9 cellular contexts compared by ENCODE assay signal in the genomic region with DNA sequence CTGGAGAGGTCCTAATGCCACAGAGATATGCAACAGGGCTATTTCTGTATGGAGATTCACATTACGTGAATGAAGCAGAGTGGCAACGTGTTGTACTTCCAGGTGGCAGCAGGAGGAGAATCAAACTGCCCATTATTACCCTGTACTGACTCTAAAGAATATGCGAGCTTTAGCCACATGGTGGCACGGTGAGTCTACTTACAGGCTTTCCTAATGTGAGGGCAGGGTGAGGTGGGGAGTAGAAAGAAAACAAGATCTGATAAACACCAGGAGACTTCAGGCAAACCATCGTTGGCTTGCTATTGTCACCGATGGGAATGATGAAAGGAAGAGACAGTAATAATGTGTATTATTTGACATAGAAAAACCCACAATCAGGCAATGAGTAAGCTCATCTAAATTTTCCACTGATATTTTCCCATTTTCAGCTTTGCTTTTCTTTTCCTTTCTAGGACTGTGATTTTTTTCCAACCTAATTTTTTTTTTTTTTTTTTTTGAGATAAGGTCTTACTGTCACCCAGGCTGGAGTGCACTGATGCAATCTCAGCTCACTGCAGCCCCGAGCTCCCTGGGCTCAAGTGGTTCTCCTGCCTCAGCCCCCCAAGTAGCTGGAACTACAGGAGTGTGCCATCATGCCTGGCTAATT.
DNase-seq lines count a peak whose midpoint lies in the region; ATAC-seq, FAIRE-seq and TF ChIP-seq lines count a peak whose summit lies in the region.
"Had no signal": no experiment of that assay in that cellular context is flagged by ENCODE, and none has a peak within 500 bp of the region (broad histone marks: within the 10 kb centered on the region; RNA-seq: fewer than 3 reads in every experiment).

No MANE protein-coding gene starts in this region.

- peak overlapping the region in 1 of 2 donors; percentile 14 for H3K27ac ChIP-seq in liver (ENCODE audit: low read depth in 1 of 2, low read length in 2 of 2)
- H3K27ac ChIP-seq: SK-N-MC had no signal

- no peaks in the 10 kb centered on the region for H3K9me3 ChIP-seq in liver (ENCODE audit: control insufficient read depth in 4 of 4, low read length in 3 of 4)

- DNase-seq in CD1c-positive myeloid dendritic cell (ENCODE audit: extremely low spot score): peak; percentile 72
- peak; percentile 50 for DNase-seq in GM19239 (ENCODE audit: insufficient read length, low spot score)
- peak; percentile 59 to 77 for DNase-seq in NCI-H446 (lab: John Stamatoyannopoulos, UW)
- peak; percentile 33 for DNase-seq in activated CD4-positive, CD25-positive, alpha-beta regulatory T cell treated with anti-CD3 and anti-CD28 coated beads, Interleukin-2, amount 50 U/mL, for 72 hours
- DNase-seq in dedifferentiated amniotic fluid mesenchymal stem cell (ENCODE audit: extremely low spot score): peak; percentile 83
- DNase-seq in stimulated activated CD8-positive, alpha-beta memory T cell treated with anti-CD3 and anti-CD28 coated beads, Interleukin-15, amount 100 ng/mL, for 48 hours (ENCODE audit: low read depth in 2 of 2): peak; percentile 7 to 28

- H3K36me3 ChIP-seq in liver (ENCODE audit: control insufficient read depth in 4 of 4, insufficient read depth in 3 of 4, low read depth in 1 of 4, low read length in 3 of 4): no peaks in the 10 kb centered on the region

- peak; percentile 92 for TF ChIP-seq CTCF in liver (IDR thresholded peaks at IDR 0.05; ENCODE audit: low read depth, low read length, missing input control)

- WGBS in liver: 8% methylated on average over 7 of the region's 7 CpGs

- FAIRE-seq in GM19239 (lab: Jason Lieb, UNC): peak; percentile 98

- peak overlapping the region; percentile 26 to 27 for H3K9ac ChIP-seq in liver (ENCODE audit: low read depth in 1 of 2, low read length in 2 of 2)

- H3K4me1 ChIP-seq in liver (ENCODE audit: control insufficient read depth in 4 of 4, insufficient read depth in 4 of 4, low read length in 3 of 4): peaks cover 2 to 24% (median 13%) of the 10 kb centered on the region in 4 donors

- peak; percentile 93 for ATAC-seq in HG03280 (IDR thresholded peaks at IDR 0.05; ENCODE audit: unreplicated experiment)

- TF ChIP-seq RAD21 in liver (IDR thresholded peaks at IDR 0.05): peak; percentile 99

- H3K4me3 ChIP-seq in liver (ENCODE audit: low read depth in 1 of 3, low read length in 3 of 3): no peak overlapping the region
- H3K4me3 ChIP-seq: SK-N-MC had no signal

- H3K27me3 ChIP-seq in liver (ENCODE audit: control insufficient read depth in 4 of 4, insufficient read depth in 4 of 4, low read length in 3 of 4): no peaks in the 10 kb centered on the region

TF ChIP-seq in liver, 16 proteins besides CTCF, POLR2A, EP300 and RAD21:
- TF ChIP-seq GABPA (IDR thresholded peaks at IDR 0.05 in 1 of 2, conservative IDR thresholded peaks at IDR 0.05 in 1 of 2) (no peak), YY1 (IDR thresholded peaks at IDR 0.05) (peak; percentile 22), HNF4G (IDR thresholded peaks at IDR 0.05) (no peak), FOXA2 (IDR thresholded peaks at IDR 0.05) (peak; percentile 13), SP1 (IDR thresholded peaks at IDR 0.05) (peak; percentile 13), FOXA1 (IDR thresholded peaks at IDR 0.05) (no peak), NR2F2 (IDR thresholded peaks at IDR 0.05) (no peak), HNF4A (conservative IDR thresholded peaks at IDR 0.05) (peak in 1 of 2 donors; percentile 44), RXRA (IDR thresholded peaks at IDR 0.05) (peak; percentile 29 to 67)
- TF ChIP-seq, protein P1, sequence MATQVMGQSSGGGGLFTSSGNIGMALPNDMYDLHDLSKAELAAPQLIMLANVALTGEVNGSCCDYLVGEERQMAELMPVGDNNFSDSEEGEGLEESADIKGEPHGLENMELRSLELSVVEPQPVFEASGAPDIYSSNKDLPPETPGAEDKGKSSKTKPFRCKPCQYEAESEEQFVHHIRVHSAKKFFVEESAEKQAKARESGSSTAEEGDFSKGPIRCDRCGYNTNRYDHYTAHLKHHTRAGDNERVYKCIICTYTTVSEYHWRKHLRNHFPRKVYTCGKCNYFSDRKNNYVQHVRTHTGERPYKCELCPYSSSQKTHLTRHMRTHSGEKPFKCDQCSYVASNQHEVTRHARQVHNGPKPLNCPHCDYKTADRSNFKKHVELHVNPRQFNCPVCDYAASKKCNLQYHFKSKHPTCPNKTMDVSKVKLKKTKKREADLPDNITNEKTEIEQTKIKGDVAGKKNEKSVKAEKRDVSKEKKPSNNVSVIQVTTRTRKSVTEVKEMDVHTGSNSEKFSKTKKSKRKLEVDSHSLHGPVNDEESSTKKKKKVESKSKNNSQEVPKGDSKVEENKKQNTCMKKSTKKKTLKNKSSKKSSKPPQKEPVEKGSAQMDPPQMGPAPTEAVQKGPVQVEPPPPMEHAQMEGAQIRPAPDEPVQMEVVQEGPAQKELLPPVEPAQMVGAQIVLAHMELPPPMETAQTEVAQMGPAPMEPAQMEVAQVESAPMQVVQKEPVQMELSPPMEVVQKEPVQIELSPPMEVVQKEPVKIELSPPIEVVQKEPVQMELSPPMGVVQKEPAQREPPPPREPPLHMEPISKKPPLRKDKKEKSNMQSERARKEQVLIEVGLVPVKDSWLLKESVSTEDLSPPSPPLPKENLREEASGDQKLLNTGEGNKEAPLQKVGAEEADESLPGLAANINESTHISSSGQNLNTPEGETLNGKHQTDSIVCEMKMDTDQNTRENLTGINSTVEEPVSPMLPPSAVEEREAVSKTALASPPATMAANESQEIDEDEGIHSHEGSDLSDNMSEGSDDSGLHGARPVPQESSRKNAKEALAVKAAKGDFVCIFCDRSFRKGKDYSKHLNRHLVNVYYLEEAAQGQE (IDR thresholded peaks at IDR 0.05): no peak
- TF ChIP-seq, protein P2, sequence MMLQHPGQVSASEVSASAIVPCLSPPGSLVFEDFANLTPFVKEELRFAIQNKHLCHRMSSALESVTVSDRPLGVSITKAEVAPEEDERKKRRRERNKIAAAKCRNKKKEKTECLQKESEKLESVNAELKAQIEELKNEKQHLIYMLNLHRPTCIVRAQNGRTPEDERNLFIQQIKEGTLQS (IDR thresholded peaks at IDR 0.05): peak; percentile 53
- TF ChIP-seq, protein P3, sequence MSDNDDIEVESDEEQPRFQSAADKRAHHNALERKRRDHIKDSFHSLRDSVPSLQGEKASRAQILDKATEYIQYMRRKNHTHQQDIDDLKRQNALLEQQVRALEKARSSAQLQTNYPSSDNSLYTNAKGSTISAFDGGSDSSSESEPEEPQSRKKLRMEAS (IDR thresholded peaks at IDR 0.05): peak; percentile 3

Comparison
In these comparisons a context has a peak if more than half of its experiments do, and no peak if none do; other contexts are left out.
1. DNase-seq: peak in every context shown above with its lines; median percentile 83 in dedifferentiated amniotic fluid mesenchymal stem cell; 72 in CD1c-positive myeloid dendritic cell; 68 in NCI-H446; 50 in GM19239; 33 in activated CD4-positive, CD25-positive, alpha-beta regulatory T cell treated with anti-CD3 and anti-CD28 coated beads, Interleukin-2, amount 50 U/mL, for 72 hours; 18 in stimulated activated CD8-positive, alpha-beta memory T cell treated with anti-CD3 and anti-CD28 coated beads, Interleukin-15, amount 100 ng/mL, for 48 hours.